9 cellular contexts compared by ENCODE assay signal in genomic region chr15:78315686-78316085, GRCh38. TPM values are rescaled to one million over a fixed set of nuclear protein-coding genes. Genes with fewer than 3 reads are reported as not detected.
DNase-seq lines count a peak whose midpoint lies in the region; ATAC-seq and TF ChIP-seq lines count a peak whose summit lies in the region.
"Had no signal": no experiment of that assay in that cellular context is flagged by ENCODE, and none has a peak within 500 bp of the region (broad histone marks: within the 10 kb centered on the region; RNA-seq: fewer than 3 reads in every experiment).

No MANE protein-coding gene starts in this region.

- no peaks in the 10 kb centered on the region for H3K4me1 ChIP-seq in BE2C
- H3K4me1 ChIP-seq: heart left ventricle had no signal

- H3K27ac Mint-ChIP-seq in CD14-positive monocyte: no peak overlapping the region

- no peaks in the 10 kb centered on the region for H3K27me3 ChIP-seq in BE2C

- H3K4me3 ChIP-seq in BE2C (ENCODE audit: low read depth, low read length): no peak overlapping the region
- H3K4me3 ChIP-seq: heart left ventricle had no signal

- intact Hi-C loops in CD14-positive monocyte (cut with micrococcal nuclease): no loop called here

- no peak overlapping the region for H3K4me3 Mint-ChIP-seq in CD14-positive monocyte

- TF ChIP-seq CTCF in BE2C (IDR thresholded peaks at IDR 0.05; ENCODE audit: low read depth, low read length) (peak; percentile 67), CD14-positive monocyte (IDR thresholded peaks at IDR 0.05) (no peak)

- H3K36me3 ChIP-seq in BE2C: no peaks in the 10 kb centered on the region
- H3K36me3 ChIP-seq: heart left ventricle had no signal

- no peaks in the 10 kb centered on the region for H3K9me3 Mint-ChIP-seq in CD14-positive monocyte

- no peaks in the 10 kb centered on the region for H3K9me3 ChIP-seq in BE2C
- H3K9me3 ChIP-seq: heart left ventricle had no signal

- no peaks in the 10 kb centered on the region for H3K36me3 Mint-ChIP-seq in CD14-positive monocyte

- peaks cover 0 to 8% (median 0%) of the 10 kb centered on the region in 3 donors for H3K27me3 Mint-ChIP-seq in CD14-positive monocyte (ENCODE audit: low read depth in 3 of 3)

- peak; percentile 67 for DNase-seq in BE2C
- DNase-seq in iPS-NIHi7 (ENCODE audit: extremely low spot score): peak; percentile 81
- no peak for DNase-seq in HPDE6-E6E7 (ENCODE audit: extremely low spot score)
- no peak for DNase-seq in CD14-positive monocyte (ENCODE audit: low spot score)
- no peak for DNase-seq in DMS153 (lab: John Stamatoyannopoulos, UW)

- ATAC-seq in HG02852 (IDR thresholded peaks at IDR 0.05; ENCODE audit: unreplicated experiment) (peak; percentile 66), SK-N-SH treated with all-trans-retinoic acid at 6 μM for 48 hours (peak; percentile 81), HG03378 (IDR thresholded peaks at IDR 0.05; ENCODE audit: unreplicated experiment) (no peak)
- ATAC-seq: heart left ventricle had no signal

- H3K4me1 Mint-ChIP-seq in CD14-positive monocyte: no peaks in the 10 kb centered on the region

TF ChIP-seq in SK-N-SH treated with all-trans-retinoic acid at 6 μM for 48 hours, 23 proteins besides CTCF, POLR2A, EP300 and RAD21:
- TF ChIP-seq ESRRG (CRISPR knock-in tag; IDR thresholded peaks at IDR 0.05) (no peak), ARNTL (CRISPR knock-in tag; IDR thresholded peaks at IDR 0.05; ENCODE audit: borderline replicate concordance, low read depth) (no peak), POU6F1 (CRISPR knock-in tag; IDR thresholded peaks at IDR 0.05; ENCODE audit: borderline replicate concordance, low read depth) (no peak), ZNF8 (CRISPR knock-in tag; IDR thresholded peaks at IDR 0.05) (no peak), PATZ1 (CRISPR knock-in tag; IDR thresholded peaks at IDR 0.05; ENCODE audit: borderline replicate concordance) (no peak), ZFP3 (CRISPR knock-in tag; IDR thresholded peaks at IDR 0.05) (no peak), CREB5 (CRISPR knock-in tag; IDR thresholded peaks at IDR 0.05; ENCODE audit: low read depth) (no peak), ZC3H10 (CRISPR knock-in tag; IDR thresholded peaks at IDR 0.05) (no peak), GLIS3 (CRISPR knock-in tag; IDR thresholded peaks at IDR 0.05) (no peak), SNAI2 (CRISPR knock-in tag; IDR thresholded peaks at IDR 0.05) (no peak), CSDC2 (CRISPR knock-in tag; IDR thresholded peaks at IDR 0.05) (no peak), CSRNP3 (CRISPR knock-in tag; IDR thresholded peaks at IDR 0.05) (no peak), ZNF565 (CRISPR knock-in tag; conservative IDR thresholded peaks at IDR 0.05; ENCODE audit: low read depth) (no peak), TCF4 (CRISPR knock-in tag; IDR thresholded peaks at IDR 0.05; ENCODE audit: borderline replicate concordance) (no peak), OSR1 (CRISPR knock-in tag; IDR thresholded peaks at IDR 0.05) (no peak), ZFP30 (CRISPR knock-in tag; IDR thresholded peaks at IDR 0.05) (no peak), TOX (CRISPR knock-in tag; IDR thresholded peaks at IDR 0.05; ENCODE audit: borderline replicate concordance) (no peak)
TF ChIP-seq in SK-N-SH treated with all-trans-retinoic acid at 6 μM for 48 hours: peak in this region for 0.

RNA-seq across cellular contexts. Expression of gene SKIC8, which starts 16.3 kb away (rescaled TPM):
- polyA plus RNA-seq in BE2C (2012; ENCODE audit: insufficient read depth, insufficient read length, low read depth): 81.0 TPM
- polyA plus RNA-seq in CD14-positive monocyte: 100 to 1,000 TPM in 1 of 2 donors, 10 to 100 TPM in 1; 88.0 to 123 TPM

RNA-seq across cellular contexts. Expression of gene CRABP1, which starts 24.5 kb away (rescaled TPM):
- polyA plus RNA-seq in BE2C (2012; ENCODE audit: insufficient read depth, insufficient read length, low read depth): 28.6 TPM
- not detected for polyA plus RNA-seq in CD14-positive monocyte
- polyA plus RNA-seq: heart left ventricle had no signal

RNA-seq across cellular contexts. Expression of gene DNAJA4, which starts 51.3 kb away (rescaled TPM):
- polyA plus RNA-seq in BE2C (2012; ENCODE audit: insufficient read depth, insufficient read length, low read depth): 5.6 TPM
- 1 to 10 TPM; 2.4 to 2.5 TPM for polyA plus RNA-seq in CD14-positive monocyte

Comparison
In these comparisons a context has a peak if more than half of its experiments do, and no peak if none do; other contexts are left out.
1. DNase-seq: peak in BE2C (single experiment) and iPS-NIHi7 (single experiment); none in HPDE6-E6E7 (single experiment), CD14-positive monocyte (single experiment) and DMS153 (single experiment).